ENCODE assay signal across 8 cellular contexts in the genomic region with DNA sequence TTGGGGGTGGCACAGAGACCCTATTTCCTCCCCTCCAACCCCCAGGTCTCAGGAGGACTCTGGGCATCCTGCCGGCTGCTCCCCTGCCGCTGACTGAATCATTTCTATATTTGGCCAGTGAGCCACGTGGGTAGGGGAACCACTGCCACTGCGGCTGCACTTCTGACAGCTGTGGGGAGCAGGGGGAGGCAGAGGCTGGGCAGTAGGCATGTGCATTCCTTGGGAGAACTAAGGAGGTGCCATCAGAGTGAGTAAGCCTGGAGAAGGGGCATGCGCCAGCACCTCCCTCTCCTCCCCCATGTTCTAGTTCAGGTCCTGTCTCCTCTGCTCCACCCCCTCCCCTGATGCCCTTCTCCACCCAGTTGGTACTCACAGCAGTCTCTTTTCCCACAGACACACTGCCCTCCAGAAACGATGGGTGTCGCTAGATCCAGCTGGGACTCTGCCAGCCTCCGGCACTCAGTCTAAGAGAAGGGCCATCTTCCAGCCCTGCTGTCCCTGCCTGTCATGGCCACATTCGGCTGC. TPM values are rescaled to one million over a fixed set of nuclear protein-coding genes. Genes with fewer than 3 reads are reported as not detected.
DNase-seq lines count a peak whose midpoint lies in the region; ATAC-seq and TF ChIP-seq lines count a peak whose summit lies in the region.

No MANE protein-coding gene starts in this region.

- H3K27ac Mint-ChIP-seq in activated CD8-positive, alpha-beta T cell treated with anti-CD3 and anti-CD28 coated beads, Interleukin-2, amount 10 ng/mL, durations not matched to agents 7 days and 5 days = no peak overlapping the region
- no peak overlapping the region for H3K27ac Mint-ChIP-seq in nephron progenitor cell
- H3K27ac Mint-ChIP-seq in immature natural killer cell = no peak overlapping the region

- peaks cover 10% of the 10 kb centered on the region for H3K4me1 Mint-ChIP-seq in activated CD8-positive, alpha-beta T cell treated with anti-CD3 and anti-CD28 coated beads, Interleukin-2, amount 10 ng/mL, durations not matched to agents 7 days and 5 days (ENCODE audit: low read depth)
- peaks cover 38% of the 10 kb centered on the region for H3K4me1 Mint-ChIP-seq in nephron progenitor cell
- no peaks in the 10 kb centered on the region for H3K4me1 Mint-ChIP-seq in immature natural killer cell

- POLR2A ChIA-PET in activated CD8-positive, alpha-beta T cell treated with anti-CD3 and anti-CD28 coated beads, Interleukin-2, amount 10 ng/mL, durations not matched to agents 7 days and 5 days (lab: Charles Lee) = interaction anchor here (1.7 kb wide), 1 partner anchor 31 kb away, joined by 5 read pairs; the partner anchor contains the start of gene TMEM183A

- DNase-seq in Caki2 (ENCODE audit: low read depth) (peak; percentile 69), kidney epithelial cell (ENCODE audit: low read depth) (peak; percentile 82), NCI-H1092 treated with DMSO at 0.1 percent for 48 hours (lab: John Stamatoyannopoulos, UW) (no peak), nephron progenitor cell (no peak), immature natural killer cell (no peak), SKM-1 (lab: John Stamatoyannopoulos, UW; ENCODE audit: unreplicated experiment) (no peak)
- peak; percentile 36 for DNase-seq in activated CD8-positive, alpha-beta T cell treated with anti-CD3 and anti-CD28 coated beads, Interleukin-2, amount 10 ng/mL, durations not matched to agents 7 days and 5 days

- H3K9me3 Mint-ChIP-seq in activated CD8-positive, alpha-beta T cell treated with anti-CD3 and anti-CD28 coated beads, Interleukin-2, amount 10 ng/mL, durations not matched to agents 7 days and 5 days (ENCODE audit: insufficient read depth) = no peaks in the 10 kb centered on the region
- no peaks in the 10 kb centered on the region for H3K9me3 Mint-ChIP-seq in nephron progenitor cell
- H3K9me3 Mint-ChIP-seq in immature natural killer cell = no peaks in the 10 kb centered on the region

- H3K36me3 ChIP-seq in kidney epithelial cell (ENCODE audit: control insufficient read depth, insufficient read depth, low read length) = no peaks in the 10 kb centered on the region

- in situ Hi-C loops in Caki2 (cut with HindIII; ENCODE audit: low pct_unique_long_range_greater_than_20kb, low sequenced_read_pairs) = loop anchor here (25.0 kb wide), 1 partner anchor 174 kb away; no protein-coding TSS in a partner anchor

- CTCF ChIA-PET in activated CD8-positive, alpha-beta T cell treated with anti-CD3 and anti-CD28 coated beads, Interleukin-2, amount 10 ng/mL, durations not matched to agents 7 days and 5 days (lab: Charles Lee) = interaction anchor here (1.1 to 3.2 kb wide), 10 partner anchors 10 to 230 kb away, joined by 4 to 116 read pairs (median 13); partner anchors contain the start of genes MYBPH and PPFIA4

- ATAC-seq in HG02798 (IDR thresholded peaks at IDR 0.05; ENCODE audit: poor library complexity, unreplicated experiment) = peak; percentile 43
- ATAC-seq in activated CD8-positive, alpha-beta T cell treated with anti-CD3 and anti-CD28 coated beads, Interleukin-2, amount 10 ng/mL, durations not matched to agents 7 days and 5 days = peak; percentile 44

- H3K4me3 ChIP-seq in kidney epithelial cell (ENCODE audit: low read depth, low read length) = no peak overlapping the region

- H3K27me3 ChIP-seq in kidney epithelial cell (ENCODE audit: control insufficient read depth, insufficient read depth, low read length) = peaks cover 2% of the 10 kb centered on the region

- no peaks in the 10 kb centered on the region for H3K36me3 Mint-ChIP-seq in activated CD8-positive, alpha-beta T cell treated with anti-CD3 and anti-CD28 coated beads, Interleukin-2, amount 10 ng/mL, durations not matched to agents 7 days and 5 days (ENCODE audit: low read depth)
- H3K36me3 Mint-ChIP-seq in nephron progenitor cell (ENCODE audit: low read depth) = peaks cover 10% of the 10 kb centered on the region
- no peaks in the 10 kb centered on the region for H3K36me3 Mint-ChIP-seq in immature natural killer cell

- H3K4me3 Mint-ChIP-seq in activated CD8-positive, alpha-beta T cell treated with anti-CD3 and anti-CD28 coated beads, Interleukin-2, amount 10 ng/mL, durations not matched to agents 7 days and 5 days = no peak overlapping the region
- H3K4me3 Mint-ChIP-seq in nephron progenitor cell (no peak overlapping the region), immature natural killer cell (no peak overlapping the region)

- TF ChIP-seq CTCF in kidney epithelial cell (IDR thresholded peaks at IDR 0.05; ENCODE audit: insufficient read depth, low read length, poor library complexity, severe bottlenecking) = peak; percentile 8
- no peak for TF ChIP-seq CTCF in nephron progenitor cell (IDR thresholded peaks at IDR 0.05)

- H3K27me3 Mint-ChIP-seq in activated CD8-positive, alpha-beta T cell treated with anti-CD3 and anti-CD28 coated beads, Interleukin-2, amount 10 ng/mL, durations not matched to agents 7 days and 5 days (ENCODE audit: low read depth) = no peaks in the 10 kb centered on the region
- H3K27me3 Mint-ChIP-seq in nephron progenitor cell (ENCODE audit: low read depth, poor library complexity) (peaks cover 9% of the 10 kb centered on the region), immature natural killer cell (ENCODE audit: low read depth in 3 of 3) (peaks cover 5 to 11% (median 7%) of the 10 kb centered on the region in 3 donors)

RNA-seq across cellular contexts. Expression of gene PPFIA4, which starts 12.0 kb away (rescaled TPM):
- 8.7 and 15.3 TPM in 2 replicates for total RNA-seq in Caki2 (2014; rRNA removed; shearing (Covaris generic); ENCODE audit: low replicate concordance)
- 10 to 100 TPM; 31.9 to 32.0 TPM for total RNA-seq in activated CD8-positive, alpha-beta T cell treated with anti-CD3 and anti-CD28 coated beads, Interleukin-2, amount 10 ng/mL, durations not matched to agents 7 days and 5 days
- 0.13 and 0.62 TPM in 2 replicates for total RNA-seq in kidney epithelial cell
- not detected for polyA plus RNA-seq in immature natural killer cell

RNA-seq across cellular contexts. Expression of gene TMEM183A, which starts 31.1 kb away (rescaled TPM):
- 122 and 126 TPM in 2 replicates for total RNA-seq in Caki2 (2014; rRNA removed; shearing (Covaris generic); ENCODE audit: low replicate concordance)
- 10 to 100 TPM; 78.3 to 81.3 TPM for total RNA-seq in activated CD8-positive, alpha-beta T cell treated with anti-CD3 and anti-CD28 coated beads, Interleukin-2, amount 10 ng/mL, durations not matched to agents 7 days and 5 days
- 81.9 and 83.2 TPM in 2 replicates for total RNA-seq in kidney epithelial cell
- polyA plus RNA-seq in immature natural killer cell = 10 to 100 TPM; 55.0 to 83.2 (median 64.2) TPM

RNA-seq across cellular contexts. Expression of gene MYOG, which starts 47.5 kb away (rescaled TPM):
- total RNA-seq in Caki2 (2014; rRNA removed; shearing (Covaris generic); ENCODE audit: low replicate concordance) = not detected in 2 replicates
- not detected for total RNA-seq in activated CD8-positive, alpha-beta T cell treated with anti-CD3 and anti-CD28 coated beads, Interleukin-2, amount 10 ng/mL, durations not matched to agents 7 days and 5 days
- not detected in 2 replicates for total RNA-seq in kidney epithelial cell
- not detected for polyA plus RNA-seq in immature natural killer cell

Comparison
In these comparisons a context has a peak if more than half of its experiments do, and no peak if none do; other contexts are left out.
1. DNase-seq: peak in Caki2 (single experiment), activated CD8-positive, alpha-beta T cell treated with anti-CD3 and anti-CD28 coated beads, Interleukin-2, amount 10 ng/mL, durations not matched to agents 7 days and 5 days (single experiment) and kidney epithelial cell (single experiment); none in NCI-H1092 treated with DMSO at 0.1 percent for 48 hours (single experiment), nephron progenitor cell (single experiment), immature natural killer cell (0 of 3) and SKM-1 (single experiment).